7 cellular contexts compared by ENCODE assay signal in genomic region chr3:48502728-48503168, GRCh38. TPM values are rescaled to one million over a fixed set of nuclear protein-coding genes. Genes with fewer than 3 reads are reported as not detected.
A peak's percentile ranks its signal among the peaks of the same experiment; 100 is the strongest.
DNase-seq lines count a peak whose midpoint lies in the region; ATAC-seq and TF ChIP-seq lines count a peak whose summit lies in the region.

No MANE protein-coding gene starts in this region.

- peak overlapping the region; percentile 78 to 85 (median 84) for H3K4me3 Mint-ChIP-seq in IgD-negative memory B cell

- DNase-seq in brain microvascular endothelial cell, result no peak
- no peak for DNase-seq in left lung
- DNase-seq in NCI-H748 (lab: John Stamatoyannopoulos, UW; ENCODE audit: unreplicated experiment), result no peak

- peak overlapping the region; percentile 20 to 93 (median 81) for H3K9ac ChIP-seq in subcutaneous abdominal adipose tissue (ENCODE audit: low read length in 5 of 5)

- peak overlapping the region in 1 of 3 donors; percentile 85 for H3K27ac Mint-ChIP-seq in IgD-negative memory B cell

- ATAC-seq in left lung (no peak), GM19351 (IDR thresholded peaks at IDR 0.05; ENCODE audit: unreplicated experiment) (no peak), GM19467 (IDR thresholded peaks at IDR 0.05; ENCODE audit: unreplicated experiment) (no peak)

- H3K27me3 Mint-ChIP-seq in IgD-negative memory B cell, result peaks cover under 1% of the 10 kb centered on the region

- H3K9me3 ChIP-seq in left lung (no peaks in the 10 kb centered on the region), subcutaneous abdominal adipose tissue (ENCODE audit: control insufficient read depth in 5 of 5, low read length in 5 of 5) (no peaks in the 10 kb centered on the region)

- H3K4me3 ChIP-seq in brain microvascular endothelial cell (ENCODE audit: low read depth, low read length) (peak overlapping the region; percentile 74), left lung (peak overlapping the region in 1 of 2 donors; percentile 71), subcutaneous abdominal adipose tissue (ENCODE audit: low read depth in 1 of 5, low read length in 5 of 5) (peak overlapping the region in 4 of 5 donors; percentile 31 to 86 (median 77))

- TF ChIP-seq CTCF in brain microvascular endothelial cell (IDR thresholded peaks at IDR 0.05; ENCODE audit: low read depth, low read length, missing control alignments) (no peak), left lung (IDR thresholded peaks at IDR 0.05) (no peak)

- H3K4me1 ChIP-seq in left lung, result peaks cover 9 to 50% of the 10 kb centered on the region in 2 donors
- H3K4me1 ChIP-seq in subcutaneous abdominal adipose tissue (ENCODE audit: control insufficient read depth in 5 of 5, insufficient read depth in 5 of 5, low read length in 5 of 5), result peaks cover 5 to 35% (median 22%) of the 10 kb centered on the region in 5 donors

- H3K27me3 ChIP-seq in brain microvascular endothelial cell (replicated peaks) (no peaks in the 10 kb centered on the region), left lung (no peaks in the 10 kb centered on the region), subcutaneous abdominal adipose tissue (ENCODE audit: control insufficient read depth in 5 of 5, insufficient read depth in 4 of 5, low read length in 5 of 5) (no peaks in the 10 kb centered on the region)

- intact Hi-C loops in left lung (cut with DNase I), result loop anchor here in 1 of 2 donors (5.0 kb wide), 1 partner anchor 35 kb away; a partner anchor contains a TSS

- no peaks in the 10 kb centered on the region for H3K9me3 Mint-ChIP-seq in IgD-negative memory B cell

- peaks cover 0 to 7% (median 7%) of the 10 kb centered on the region in 3 donors for H3K4me1 Mint-ChIP-seq in IgD-negative memory B cell

- peaks cover 2% of the 10 kb centered on the region for H3K36me3 Mint-ChIP-seq in IgD-negative memory B cell

- H3K36me3 ChIP-seq in brain microvascular endothelial cell (replicated peaks) (peaks cover 2% of the 10 kb centered on the region), left lung (peaks cover 0 to 34% of the 10 kb centered on the region in 2 donors), subcutaneous abdominal adipose tissue (ENCODE audit: control insufficient read depth in 5 of 5, insufficient read depth in 5 of 5, low read length in 5 of 5) (peaks cover 0 to 20% (median 13%) of the 10 kb centered on the region in 5 donors)

- no peak overlapping the region for H3K27ac ChIP-seq in brain microvascular endothelial cell
- H3K27ac ChIP-seq in left lung, result peak overlapping the region; percentile 91 to 97
- H3K27ac ChIP-seq in subcutaneous abdominal adipose tissue (ENCODE audit: low read depth, low read length), result peak overlapping the region; percentile 92

- in situ Hi-C loops in brain microvascular endothelial cell (cut with HindIII; ENCODE audit: low pct_ligation_motif_present, low sequenced_read_pairs), result no loop called here

RNA-seq across cellular contexts. Expression of gene SHISA5, which starts 1.2 kb away (rescaled TPM):
- 307 TPM for polyA plus RNA-seq in IgD-negative memory B cell
- 100 to 1,000 TPM; 179 to 206 TPM for total RNA-seq in left lung

RNA-seq across cellular contexts. Expression of gene PFKFB4, which starts 53.9 kb away (rescaled TPM):
- polyA plus RNA-seq in IgD-negative memory B cell, result 1.5 TPM
- total RNA-seq in left lung, result 10 to 100 TPM in 1 of 2 donors, 1 to 10 TPM in 1; 7.8 to 16.1 TPM

RNA-seq across cellular contexts. Expression of gene ATRIP, which starts 56.2 kb away (rescaled TPM):
- 13.9 TPM for polyA plus RNA-seq in IgD-negative memory B cell
- 1 to 10 TPM; 7.4 to 9.9 TPM for total RNA-seq in left lung
